ENCODE assay signal across 16 cellular contexts in genomic region chr22:43106302-43106701, GRCh38. TPM values are rescaled to one million over a fixed set of nuclear protein-coding genes. Genes with fewer than 3 reads are reported as not detected.
DNase-seq lines count a peak whose midpoint lies in the region; ATAC-seq and TF ChIP-seq lines count a peak whose summit lies in the region.
"Had no signal": no experiment of that assay in that cellular context is flagged by ENCODE, and none has a peak within 500 bp of the region (broad histone marks: within the 10 kb centered on the region; RNA-seq: fewer than 3 reads in every experiment).

No MANE protein-coding gene starts in this region.

- H3K36me3 ChIP-seq in BLaER1 treated with 17β-estradiol and CSF1 and Interleukin-3, amounts not matched to agents 10 nM and 100 nM = no peaks in the 10 kb centered on the region
- H3K36me3 ChIP-seq in OCI-LY7 (ENCODE audit: insufficient read depth, low read length) (peaks cover under 1% of the 10 kb centered on the region; the same call in 1 of the 2 replicates), neural progenitor cell (no peaks in the 10 kb centered on the region), brain microvascular endothelial cell (replicated peaks) (no peaks in the 10 kb centered on the region)

- H2AFZ ChIP-seq in OCI-LY7 (ENCODE audit: low read length) (no peak overlapping the region), neural progenitor cell (replicated peaks) (no peak overlapping the region)
- H2AFZ ChIP-seq: GM23338 had no signal

- H3K27ac ChIP-seq in BLaER1 treated with 17β-estradiol and CSF1 and Interleukin-3, amounts not matched to agents 10 nM and 100 nM = no peak overlapping the region
- no peak overlapping the region for H3K27ac ChIP-seq in OCI-LY7 (ENCODE audit: low read depth, low read length, poor library complexity, severe bottlenecking)
- no peak overlapping the region for H3K27ac ChIP-seq in neural progenitor cell
- H3K27ac ChIP-seq in brain microvascular endothelial cell = no peak overlapping the region
- H3K27ac ChIP-seq: C4-2B had no signal

- H3K9ac ChIP-seq in BLaER1 treated with 17β-estradiol and CSF1 and Interleukin-3, amounts not matched to agents 10 nM and 100 nM = no peak overlapping the region
- no peak overlapping the region for H3K9ac ChIP-seq in neural progenitor cell

- POLR2A ChIA-PET in OCI-LY7 (lab: Charles Lee) = no interaction called here
- POLR2A ChIA-PET in naive thymus-derived CD8-positive, alpha-beta T cell (lab: Charles Lee) = interaction anchor here (0.7 kb wide), 1 partner anchor 82 kb away, joined by 3 read pairs; no protein-coding TSS in a partner anchor

- H3K9me3 ChIP-seq in BLaER1 treated with 17β-estradiol and CSF1 and Interleukin-3, amounts not matched to agents 10 nM and 100 nM (replicated peaks in 1 of 11) = no peaks in the 10 kb centered on the region
- H3K9me3 ChIP-seq in OCI-LY7 (ENCODE audit: low read length) (no peaks in the 10 kb centered on the region), neural progenitor cell (ENCODE audit: low read depth) (no peaks in the 10 kb centered on the region)
- H3K9me3 ChIP-seq: Caco-2 had no signal

- peaks cover 0 to 13% (median 0%) of the 10 kb centered on the region in 11 experiments; a peak in 5 of 22 replicates for H4K20me1 ChIP-seq in BLaER1 treated with 17β-estradiol and CSF1 and Interleukin-3, amounts not matched to agents 10 nM and 100 nM
- no peaks in the 10 kb centered on the region for H4K20me1 ChIP-seq in OCI-LY7 (ENCODE audit: insufficient read depth, low read length)
- H4K20me1 ChIP-seq in neural progenitor cell (ENCODE audit: low read depth) = peaks cover 9% of the 10 kb centered on the region

- H3K9me2 ChIP-seq in OCI-LY7 (ENCODE audit: insufficient read depth, low read length) = no peaks in the 10 kb centered on the region

- H3K27me3 ChIP-seq in BLaER1 treated with 17β-estradiol and CSF1 and Interleukin-3, amounts not matched to agents 10 nM and 100 nM = peaks cover 12 to 25% (median 24%) of the 10 kb centered on the region in 11 experiments
- H3K27me3 ChIP-seq in neural progenitor cell (peaks cover 35% of the 10 kb centered on the region), brain microvascular endothelial cell (replicated peaks) (peaks cover 15% of the 10 kb centered on the region)

- H3K9me3 Mint-ChIP-seq in neural progenitor cell = no peaks in the 10 kb centered on the region
- no peaks in the 10 kb centered on the region for H3K9me3 Mint-ChIP-seq in naive thymus-derived CD8-positive, alpha-beta T cell
- H3K9me3 Mint-ChIP-seq: CD4-positive, alpha-beta T cell; GM23338 had no signal

- no peak for ATAC-seq in left ventricle myocardium superior
- ATAC-seq in naive thymus-derived CD8-positive, alpha-beta T cell = no peak
- ATAC-seq: GM23338 had no signal

- TSS peak; percentile 54 for BruUV-seq in OCI-LY7 (replicated peaks; lab: Mats Ljungman, UMichigan)

- CTCF ChIA-PET in OCI-LY7 (lab: Charles Lee; ENCODE audit: unreplicated experiment) = no interaction called here

- H3K4me3 ChIP-seq in BLaER1 treated with 17β-estradiol and CSF1 and Interleukin-3, amounts not matched to agents 10 nM and 100 nM = no peak overlapping the region
- H3K4me3 ChIP-seq in OCI-LY7 (ENCODE audit: low read depth, low read length, poor library complexity, severe bottlenecking) = no peak overlapping the region
- H3K4me3 ChIP-seq in neural progenitor cell = no peak overlapping the region
- H3K4me3 ChIP-seq in brain microvascular endothelial cell (ENCODE audit: low read depth, low read length) = no peak overlapping the region
- H3K4me3 ChIP-seq: GM23338 had no signal

- H3K79me2 ChIP-seq in OCI-LY7 (ENCODE audit: insufficient read depth, low read depth, low read length) = peaks cover 6% of the 10 kb centered on the region
- no peaks in the 10 kb centered on the region for H3K79me2 ChIP-seq in neural progenitor cell (ENCODE audit: low read depth)

- no peak overlapping the region for H3K4me3 Mint-ChIP-seq in neural progenitor cell
- no peak overlapping the region for H3K4me3 Mint-ChIP-seq in naive thymus-derived CD8-positive, alpha-beta T cell
- H3K4me3 Mint-ChIP-seq: B cell; CD4-positive, alpha-beta T cell; GM23338 had no signal

- H3K27ac Mint-ChIP-seq in neural progenitor cell = no peak overlapping the region
- no peak overlapping the region for H3K27ac Mint-ChIP-seq in naive thymus-derived CD8-positive, alpha-beta T cell
- H3K27ac Mint-ChIP-seq: B cell; CD4-positive, alpha-beta T cell; GM23338 had no signal

- H3F3A ChIP-seq in neural progenitor cell (ENCODE audit: low read depth) = peaks cover 25% of the 10 kb centered on the region

- peaks cover 19% of the 10 kb centered on the region for H3K27me3 Mint-ChIP-seq in neural progenitor cell (ENCODE audit: insufficient read depth, low read depth)
- H3K27me3 Mint-ChIP-seq in naive thymus-derived CD8-positive, alpha-beta T cell = peaks cover 0 to 3% (median 0%) of the 10 kb centered on the region in 5 donors
- H3K27me3 Mint-ChIP-seq: CD4-positive, alpha-beta T cell had no signal

- H3K4me2 ChIP-seq in BLaER1 treated with 17β-estradiol and CSF1 and Interleukin-3, amounts not matched to agents 10 nM and 100 nM = peak overlapping the region in 6 of 11 experiments; percentile 5 to 47 (median 26); a peak in 7 of 22 replicates
- no peak overlapping the region for H3K4me2 ChIP-seq in OCI-LY7 (ENCODE audit: low read length)
- no peak overlapping the region for H3K4me2 ChIP-seq in neural progenitor cell
- H3K4me2 ChIP-seq: GM23338 had no signal

- intact Hi-C loops in OCI-LY7 (cut with micrococcal nuclease; ENCODE audit: unreplicated experiment) = no loop called here
- intact Hi-C loops in left ventricle myocardium superior (cut with micrococcal nuclease) = no loop called here

- H3K36me3 Mint-ChIP-seq in neural progenitor cell = no peaks in the 10 kb centered on the region
- no peaks in the 10 kb centered on the region for H3K36me3 Mint-ChIP-seq in naive thymus-derived CD8-positive, alpha-beta T cell

- TF ChIP-seq CTCF in OCI-LY7 (conservative IDR thresholded peaks at IDR 0.05; ENCODE audit: low read length) (no peak), neural progenitor cell (IDR thresholded peaks at IDR 0.05) (no peak), brain microvascular endothelial cell (IDR thresholded peaks at IDR 0.05; ENCODE audit: low read depth, low read length, missing control alignments) (no peak)

- DNase-seq in OCI-LY7 (ENCODE audit: low spot score) (no peak), neural progenitor cell (ENCODE audit: low spot score) (peak; percentile 27), brain microvascular endothelial cell (no peak), left ventricle myocardium superior (no peak), 8988T (no peak)
- DNase-seq in naive thymus-derived CD8-positive, alpha-beta T cell = no peak
- DNase-seq: Caco-2; CD4-positive, alpha-beta T cell; DMS153; DMS79; GDM1; H7 had no signal

- in situ Hi-C loops in brain microvascular endothelial cell (cut with HindIII; ENCODE audit: low pct_ligation_motif_present, low sequenced_read_pairs) = no loop called here

- peaks cover 25% of the 10 kb centered on the region for H3K4me1 Mint-ChIP-seq in neural progenitor cell
- peaks cover 5 to 11% (median 8%) of the 10 kb centered on the region in 4 donors for H3K4me1 Mint-ChIP-seq in naive thymus-derived CD8-positive, alpha-beta T cell

- peaks cover 28 to 58% (median 50%) of the 10 kb centered on the region in 10 experiments for H3K4me1 ChIP-seq in BLaER1 treated with 17β-estradiol and CSF1 and Interleukin-3, amounts not matched to agents 10 nM and 100 nM
- H3K4me1 ChIP-seq in OCI-LY7 (ENCODE audit: insufficient read depth, low read length, poor library complexity, severe bottlenecking) (peaks cover 40% of the 10 kb centered on the region), neural progenitor cell (peaks cover 20% of the 10 kb centered on the region)

RNA-seq across cellular contexts. Expression of gene BIK, which starts 4.2 kb away (rescaled TPM):
- total RNA-seq in OCI-LY7 (2014; rRNA removed; shearing (Covaris generic)) = 104 and 143 TPM in 2 replicates
- total RNA-seq in OCI-LY7 (2022) (67.6 and 88.4 TPM in 2 replicates), neural progenitor cell (ENCODE audit: low replicate concordance) (1.6 and 2.2 TPM in 2 replicates), left ventricle myocardium superior (not detected)
- 1 to 10 TPM; 2.6 TPM for total RNA-seq in naive thymus-derived CD8-positive, alpha-beta T cell
- polyA plus RNA-seq in naive thymus-derived CD8-positive, alpha-beta T cell = 1 to 10 TPM; 2.8 to 6.1 (median 4.0) TPM

RNA-seq across cellular contexts. Expression of gene TTLL1, which starts 17.1 kb away (rescaled TPM):
- total RNA-seq in OCI-LY7 (2014; rRNA removed; shearing (Covaris generic)) = 5.5 and 5.8 TPM in 2 replicates
- total RNA-seq in OCI-LY7 (2022) (7.1 and 9.9 TPM in 2 replicates), neural progenitor cell (ENCODE audit: low replicate concordance) (9.4 and 16.0 TPM in 2 replicates), left ventricle myocardium superior (6.2 TPM)
- 1 to 10 TPM; 6.6 to 7.3 TPM for total RNA-seq in naive thymus-derived CD8-positive, alpha-beta T cell
- polyA plus RNA-seq in naive thymus-derived CD8-positive, alpha-beta T cell = 10 to 100 TPM; 12.7 to 14.5 (median 12.8) TPM

RNA-seq across cellular contexts. Expression of gene MCAT, which starts 36.9 kb away (rescaled TPM):
- total RNA-seq in OCI-LY7 (2014; rRNA removed; shearing (Covaris generic)) = 28.4 and 30.6 TPM in 2 replicates
- total RNA-seq in OCI-LY7 (2022) (23.1 and 33.2 TPM in 2 replicates), neural progenitor cell (ENCODE audit: low replicate concordance) (10.5 and 25.4 TPM in 2 replicates), left ventricle myocardium superior (13.4 TPM)
- 10 to 100 TPM in 1 of 2 experiments, 1 to 10 TPM in 1; 9.2 to 10.1 TPM for total RNA-seq in naive thymus-derived CD8-positive, alpha-beta T cell
- 10 to 100 TPM; 10.8 to 11.3 (median 10.8) TPM for polyA plus RNA-seq in naive thymus-derived CD8-positive, alpha-beta T cell

RNA-seq across cellular contexts. Expression of gene TSPO, which starts 45.1 kb away (rescaled TPM):
- 47.1 and 59.6 TPM in 2 replicates for total RNA-seq in OCI-LY7 (2014; rRNA removed; shearing (Covaris generic))
- total RNA-seq in OCI-LY7 (2022) (55.5 and 69.9 TPM in 2 replicates), neural progenitor cell (ENCODE audit: low replicate concordance) (1.6 and 9.9 TPM in 2 replicates), left ventricle myocardium superior (119 TPM)
- total RNA-seq in naive thymus-derived CD8-positive, alpha-beta T cell = 10 to 100 TPM; 64.0 to 69.0 TPM
- polyA plus RNA-seq in naive thymus-derived CD8-positive, alpha-beta T cell = 100 to 1,000 TPM; 284 to 305 (median 304) TPM

Comparison
In these comparisons a context has a peak if more than half of its experiments do, and no peak if none do; other contexts are left out.
1. H3K4me2 ChIP-seq: peak in BLaER1 treated with 17β-estradiol and CSF1 and Interleukin-3, amounts not matched to agents 10 nM and 100 nM (6 of 11); none in OCI-LY7 (single experiment) and neural progenitor cell (single experiment).
2. RNA of gene BIK, which starts 4.2 kb away (total RNA-seq): 67.6 to 143 TPM in OCI-LY7; 2.6 TPM in naive thymus-derived CD8-positive, alpha-beta T cell, 1.6 to 2.2 TPM in neural progenitor cell and not detected in left ventricle myocardium superior (single experiment); every median in the first group is over 10 times any median in the second.